Comparison of ENCODE assay signal across 1 cellular context in the genomic region with DNA sequence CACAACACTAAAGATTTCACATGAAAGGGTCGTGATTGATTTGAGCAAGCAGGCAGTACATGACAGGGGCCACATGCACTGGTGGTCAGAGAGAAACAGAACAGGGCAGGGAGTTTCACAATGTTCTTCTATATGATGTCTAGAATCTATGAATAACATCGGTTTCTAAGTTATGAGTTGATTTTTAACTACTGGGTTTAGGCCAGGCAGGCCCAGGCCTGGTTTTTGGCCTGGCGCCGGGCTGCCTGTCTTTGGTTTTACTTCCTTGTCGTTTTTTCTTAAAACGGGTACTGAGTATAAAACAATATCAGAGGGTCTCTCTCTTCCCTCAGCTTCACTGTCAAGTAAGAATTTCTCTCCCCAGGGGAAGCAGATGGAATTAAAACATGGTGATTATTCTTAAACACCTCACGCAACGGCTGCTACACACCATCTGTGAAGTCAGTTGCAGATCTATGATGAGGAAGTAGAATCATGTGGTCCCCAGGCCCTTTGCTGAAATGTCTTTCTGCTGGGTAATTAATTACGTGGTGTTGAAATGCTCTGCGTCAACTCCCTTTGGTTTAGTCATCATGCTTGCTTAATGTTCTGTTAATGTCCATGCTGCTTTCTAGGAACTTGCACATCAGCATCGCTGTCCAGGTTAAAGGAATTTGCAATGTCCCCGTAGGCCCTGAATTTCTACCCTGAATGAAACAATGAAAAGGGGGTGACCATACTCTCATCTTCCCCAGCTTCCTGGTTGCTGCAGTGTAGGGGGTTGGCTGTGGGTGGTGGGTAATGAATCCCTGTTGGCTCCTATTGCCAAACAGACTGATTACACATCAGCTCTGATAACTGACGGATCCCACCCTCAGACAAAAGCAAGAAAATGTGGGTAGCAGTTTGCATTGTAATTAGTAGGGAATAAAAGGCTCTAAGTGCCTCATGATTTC.
TF ChIP-seq lines count a peak whose summit lies in the region.

No MANE protein-coding gene starts in this region.

TF ChIP-seq in GM12878, 131 proteins besides CTCF, POLR2A, EP300 and RAD21 (continued from another document):
- TF ChIP-seq, protein P1, sequence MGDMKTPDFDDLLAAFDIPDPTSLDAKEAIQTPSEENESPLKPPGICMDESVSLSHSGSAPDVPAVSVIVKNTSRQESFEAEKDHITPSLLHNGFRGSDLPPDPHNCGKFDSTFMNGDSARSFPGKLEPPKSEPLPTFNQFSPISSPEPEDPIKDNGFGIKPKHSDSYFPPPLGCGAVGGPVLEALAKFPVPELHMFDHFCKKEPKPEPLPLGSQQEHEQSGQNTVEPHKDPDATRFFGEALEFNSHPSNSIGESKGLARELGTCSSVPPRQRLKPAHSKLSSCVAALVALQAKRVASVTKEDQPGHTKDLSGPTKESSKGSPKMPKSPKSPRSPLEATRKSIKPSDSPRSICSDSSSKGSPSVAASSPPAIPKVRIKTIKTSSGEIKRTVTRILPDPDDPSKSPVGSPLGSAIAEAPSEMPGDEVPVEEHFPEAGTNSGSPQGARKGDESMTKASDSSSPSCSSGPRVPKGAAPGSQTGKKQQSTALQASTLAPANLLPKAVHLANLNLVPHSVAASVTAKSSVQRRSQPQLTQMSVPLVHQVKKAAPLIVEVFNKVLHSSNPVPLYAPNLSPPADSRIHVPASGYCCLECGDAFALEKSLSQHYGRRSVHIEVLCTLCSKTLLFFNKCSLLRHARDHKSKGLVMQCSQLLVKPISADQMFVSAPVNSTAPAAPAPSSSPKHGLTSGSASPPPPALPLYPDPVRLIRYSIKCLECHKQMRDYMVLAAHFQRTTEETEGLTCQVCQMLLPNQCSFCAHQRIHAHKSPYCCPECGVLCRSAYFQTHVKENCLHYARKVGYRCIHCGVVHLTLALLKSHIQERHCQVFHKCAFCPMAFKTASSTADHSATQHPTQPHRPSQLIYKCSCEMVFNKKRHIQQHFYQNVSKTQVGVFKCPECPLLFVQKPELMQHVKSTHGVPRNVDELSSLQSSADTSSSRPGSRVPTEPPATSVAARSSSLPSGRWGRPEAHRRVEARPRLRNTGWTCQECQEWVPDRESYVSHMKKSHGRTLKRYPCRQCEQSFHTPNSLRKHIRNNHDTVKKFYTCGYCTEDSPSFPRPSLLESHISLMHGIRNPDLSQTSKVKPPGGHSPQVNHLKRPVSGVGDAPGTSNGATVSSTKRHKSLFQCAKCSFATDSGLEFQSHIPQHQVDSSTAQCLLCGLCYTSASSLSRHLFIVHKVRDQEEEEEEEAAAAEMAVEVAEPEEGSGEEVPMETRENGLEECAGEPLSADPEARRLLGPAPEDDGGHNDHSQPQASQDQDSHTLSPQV (IDR thresholded peaks at IDR 0.05), result peak; percentile 95
- TF ChIP-seq STAT1 (conservative IDR thresholded peaks at IDR 0.05) (no peak), NFXL1 (IDR thresholded peaks at IDR 0.05; ENCODE audit: borderline replicate concordance) (no peak), EZH2 (IDR thresholded peaks at IDR 0.05; ENCODE audit: borderline replicate concordance, control insufficient read depth, low read depth, low read length) (no peak)
- TF ChIP-seq, protein P2, sequence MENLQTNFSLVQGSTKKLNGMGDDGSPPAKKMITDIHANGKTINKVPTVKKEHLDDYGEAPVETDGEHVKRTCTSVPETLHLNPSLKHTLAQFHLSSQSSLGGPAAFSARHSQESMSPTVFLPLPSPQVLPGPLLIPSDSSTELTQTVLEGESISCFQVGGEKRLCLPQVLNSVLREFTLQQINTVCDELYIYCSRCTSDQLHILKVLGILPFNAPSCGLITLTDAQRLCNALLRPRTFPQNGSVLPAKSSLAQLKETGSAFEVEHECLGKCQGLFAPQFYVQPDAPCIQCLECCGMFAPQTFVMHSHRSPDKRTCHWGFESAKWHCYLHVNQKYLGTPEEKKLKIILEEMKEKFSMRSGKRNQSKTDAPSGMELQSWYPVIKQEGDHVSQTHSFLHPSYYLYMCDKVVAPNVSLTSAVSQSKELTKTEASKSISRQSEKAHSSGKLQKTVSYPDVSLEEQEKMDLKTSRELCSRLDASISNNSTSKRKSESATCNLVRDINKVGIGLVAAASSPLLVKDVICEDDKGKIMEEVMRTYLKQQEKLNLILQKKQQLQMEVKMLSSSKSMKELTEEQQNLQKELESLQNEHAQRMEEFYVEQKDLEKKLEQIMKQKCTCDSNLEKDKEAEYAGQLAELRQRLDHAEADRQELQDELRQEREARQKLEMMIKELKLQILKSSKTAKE (IDR thresholded peaks at IDR 0.05; ENCODE audit: low read depth, poor library complexity, severe bottlenecking), result peak; percentile 80
- TF ChIP-seq, protein P3, sequence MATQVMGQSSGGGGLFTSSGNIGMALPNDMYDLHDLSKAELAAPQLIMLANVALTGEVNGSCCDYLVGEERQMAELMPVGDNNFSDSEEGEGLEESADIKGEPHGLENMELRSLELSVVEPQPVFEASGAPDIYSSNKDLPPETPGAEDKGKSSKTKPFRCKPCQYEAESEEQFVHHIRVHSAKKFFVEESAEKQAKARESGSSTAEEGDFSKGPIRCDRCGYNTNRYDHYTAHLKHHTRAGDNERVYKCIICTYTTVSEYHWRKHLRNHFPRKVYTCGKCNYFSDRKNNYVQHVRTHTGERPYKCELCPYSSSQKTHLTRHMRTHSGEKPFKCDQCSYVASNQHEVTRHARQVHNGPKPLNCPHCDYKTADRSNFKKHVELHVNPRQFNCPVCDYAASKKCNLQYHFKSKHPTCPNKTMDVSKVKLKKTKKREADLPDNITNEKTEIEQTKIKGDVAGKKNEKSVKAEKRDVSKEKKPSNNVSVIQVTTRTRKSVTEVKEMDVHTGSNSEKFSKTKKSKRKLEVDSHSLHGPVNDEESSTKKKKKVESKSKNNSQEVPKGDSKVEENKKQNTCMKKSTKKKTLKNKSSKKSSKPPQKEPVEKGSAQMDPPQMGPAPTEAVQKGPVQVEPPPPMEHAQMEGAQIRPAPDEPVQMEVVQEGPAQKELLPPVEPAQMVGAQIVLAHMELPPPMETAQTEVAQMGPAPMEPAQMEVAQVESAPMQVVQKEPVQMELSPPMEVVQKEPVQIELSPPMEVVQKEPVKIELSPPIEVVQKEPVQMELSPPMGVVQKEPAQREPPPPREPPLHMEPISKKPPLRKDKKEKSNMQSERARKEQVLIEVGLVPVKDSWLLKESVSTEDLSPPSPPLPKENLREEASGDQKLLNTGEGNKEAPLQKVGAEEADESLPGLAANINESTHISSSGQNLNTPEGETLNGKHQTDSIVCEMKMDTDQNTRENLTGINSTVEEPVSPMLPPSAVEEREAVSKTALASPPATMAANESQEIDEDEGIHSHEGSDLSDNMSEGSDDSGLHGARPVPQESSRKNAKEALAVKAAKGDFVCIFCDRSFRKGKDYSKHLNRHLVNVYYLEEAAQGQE (IDR thresholded peaks at IDR 0.05; ENCODE audit: low read depth, low read length), result no peak
TF ChIP-seq in GM12878: peak in this region for 35.
